ENCODE assay signal across 8 cellular contexts in the genomic region with DNA sequence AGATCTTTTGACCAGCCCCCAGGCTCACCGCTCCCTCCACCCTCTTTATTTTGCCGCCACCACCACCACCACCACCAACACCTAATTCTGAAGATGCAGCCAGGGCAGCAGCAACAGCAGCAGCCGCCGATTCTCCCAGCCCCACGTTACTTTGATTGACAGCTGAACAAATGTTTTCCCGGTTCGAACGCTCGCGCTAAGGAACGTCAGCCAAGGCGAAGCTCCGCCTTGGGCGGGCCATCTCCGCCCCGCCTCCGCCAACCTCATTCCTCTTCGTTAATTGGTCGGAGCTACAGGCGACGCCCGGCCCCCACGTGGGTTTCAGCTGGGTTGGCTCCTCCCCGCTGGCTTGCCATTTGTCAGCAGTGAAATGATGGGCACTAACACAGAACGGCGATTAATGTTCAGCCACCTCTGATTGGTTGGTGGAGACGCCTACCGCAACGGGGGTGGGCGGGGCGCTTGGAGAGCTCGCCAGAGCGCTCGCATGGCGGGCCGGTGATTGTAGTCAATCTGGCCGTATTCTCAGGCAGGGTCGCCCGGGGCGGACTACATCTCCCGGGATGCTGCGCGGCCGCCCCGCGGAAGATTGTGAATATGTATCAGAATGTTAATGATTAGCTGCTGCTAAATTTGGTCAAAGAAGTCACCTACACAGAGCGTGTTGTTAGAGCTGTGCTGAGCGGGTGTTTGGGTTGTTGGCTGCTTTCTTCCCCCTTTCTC. TPM values are rescaled to one million over a fixed set of nuclear protein-coding genes. Genes with fewer than 3 reads are reported as not detected.
DNase-seq lines count a peak whose midpoint lies in the region; ATAC-seq and TF ChIP-seq lines count a peak whose summit lies in the region.

Gene TLE4, plus strand, starts transcription at position 657 of the 723 bp plus-strand sequence. CDS start 826 bp downstream, outside the sequence.

- ATAC-seq in GM21619 (IDR thresholded peaks at IDR 0.05; ENCODE audit: unreplicated experiment): peak; percentile 84
- ATAC-seq in activated T-cell treated with anti-CD3 and anti-CD28 coated beads, Interleukin-2, amount 50 U/mL, for 4 hours: peak; percentile 87 to 89

- H3K27me3 Mint-ChIP-seq in activated T-cell treated with anti-CD3 and anti-CD28 coated beads, Interleukin-2, amount 50 U/mL, for 4 hours (ENCODE audit: low read depth): peaks cover 10% of the 10 kb centered on the region

- peaks cover 27% of the 10 kb centered on the region for H3K4me1 Mint-ChIP-seq in activated T-cell treated with anti-CD3 and anti-CD28 coated beads, Interleukin-2, amount 50 U/mL, for 4 hours (ENCODE audit: low read depth)

- peak within 1 kb of the TSS; percentile 75 for H3K4me3 Mint-ChIP-seq in activated T-cell treated with anti-CD3 and anti-CD28 coated beads, Interleukin-2, amount 50 U/mL, for 4 hours

- peaks cover under 1% of the 10 kb centered on the region for H3K36me3 Mint-ChIP-seq in activated T-cell treated with anti-CD3 and anti-CD28 coated beads, Interleukin-2, amount 50 U/mL, for 4 hours (ENCODE audit: insufficient read depth)

- DNase-seq in DMS153 treated with DMSO at 0.1 percent for 48 hours (lab: John Stamatoyannopoulos, UW; ENCODE audit: unreplicated experiment) (peak; percentile 99), erythroblast (lab: John Stamatoyannopoulos, UW) (peak; percentile 99 to 100), mucosa of gallbladder (ENCODE audit: low spot score) (peak; percentile 100)
- DNase-seq in Jurkat, Clone E6-1 (ENCODE audit: low read depth, low spot score): peak; percentile 100
- peak; percentile 99 for DNase-seq in activated T-cell treated with anti-CD3 and anti-CD28 coated beads, Interleukin-2, amount 50 U/mL, for 4 hours
- peak; percentile 100 for DNase-seq in stimulated activated CD8-positive, alpha-beta memory T cell treated with anti-CD3 and anti-CD28 coated beads, Interleukin-4, amount 100 ng/mL, for 24 hours (ENCODE audit: low read depth)

- TF ChIP-seq POLR2A in erythroblast (IDR thresholded peaks at IDR 0.05; ENCODE audit: low read length): peak; percentile 92

- H3K9me3 Mint-ChIP-seq in activated T-cell treated with anti-CD3 and anti-CD28 coated beads, Interleukin-2, amount 50 U/mL, for 4 hours: no peaks in the 10 kb centered on the region

- peak within 1 kb of the TSS; percentile 84 for H3K4me3 ChIP-seq in Jurkat, Clone E6-1 (ENCODE audit: low read length)

TF ChIP-seq in PFSK-1, 5 proteins besides CTCF, POLR2A, EP300 and RAD21:
- TF ChIP-seq FOXP2 (optimal IDR thresholded peaks at IDR 0.05; ENCODE audit: borderline replicate concordance, extremely low read depth, extremely low read length, insufficient read depth): no peak
- TF ChIP-seq TAF1 (IDR thresholded peaks at IDR 0.05; ENCODE audit: borderline replicate concordance, insufficient read depth, low read length): peak; percentile 95
- TF ChIP-seq POLR2AphosphoS5 (IDR thresholded peaks at IDR 0.05; ENCODE audit: low read depth, low read length): peak; percentile 93; the same call in 1 of the 2 replicates
- TF ChIP-seq, protein P1, sequence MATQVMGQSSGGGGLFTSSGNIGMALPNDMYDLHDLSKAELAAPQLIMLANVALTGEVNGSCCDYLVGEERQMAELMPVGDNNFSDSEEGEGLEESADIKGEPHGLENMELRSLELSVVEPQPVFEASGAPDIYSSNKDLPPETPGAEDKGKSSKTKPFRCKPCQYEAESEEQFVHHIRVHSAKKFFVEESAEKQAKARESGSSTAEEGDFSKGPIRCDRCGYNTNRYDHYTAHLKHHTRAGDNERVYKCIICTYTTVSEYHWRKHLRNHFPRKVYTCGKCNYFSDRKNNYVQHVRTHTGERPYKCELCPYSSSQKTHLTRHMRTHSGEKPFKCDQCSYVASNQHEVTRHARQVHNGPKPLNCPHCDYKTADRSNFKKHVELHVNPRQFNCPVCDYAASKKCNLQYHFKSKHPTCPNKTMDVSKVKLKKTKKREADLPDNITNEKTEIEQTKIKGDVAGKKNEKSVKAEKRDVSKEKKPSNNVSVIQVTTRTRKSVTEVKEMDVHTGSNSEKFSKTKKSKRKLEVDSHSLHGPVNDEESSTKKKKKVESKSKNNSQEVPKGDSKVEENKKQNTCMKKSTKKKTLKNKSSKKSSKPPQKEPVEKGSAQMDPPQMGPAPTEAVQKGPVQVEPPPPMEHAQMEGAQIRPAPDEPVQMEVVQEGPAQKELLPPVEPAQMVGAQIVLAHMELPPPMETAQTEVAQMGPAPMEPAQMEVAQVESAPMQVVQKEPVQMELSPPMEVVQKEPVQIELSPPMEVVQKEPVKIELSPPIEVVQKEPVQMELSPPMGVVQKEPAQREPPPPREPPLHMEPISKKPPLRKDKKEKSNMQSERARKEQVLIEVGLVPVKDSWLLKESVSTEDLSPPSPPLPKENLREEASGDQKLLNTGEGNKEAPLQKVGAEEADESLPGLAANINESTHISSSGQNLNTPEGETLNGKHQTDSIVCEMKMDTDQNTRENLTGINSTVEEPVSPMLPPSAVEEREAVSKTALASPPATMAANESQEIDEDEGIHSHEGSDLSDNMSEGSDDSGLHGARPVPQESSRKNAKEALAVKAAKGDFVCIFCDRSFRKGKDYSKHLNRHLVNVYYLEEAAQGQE (IDR thresholded peaks at IDR 0.05; ENCODE audit: insufficient read depth in 1 of 2, low read depth in 2 of 2, low read length in 2 of 2): peak in 1 of 2 experiments; percentile 58; a peak in 1 of 4 replicates
- TF ChIP-seq SIN3A (IDR thresholded peaks at IDR 0.05; ENCODE audit: borderline replicate concordance, insufficient read depth, low read length): peak; percentile 79; the same call in 1 of the 2 replicates

RNA-seq across cellular contexts. Expression of gene TLE4, which starts in this region (rescaled TPM):
- 8.7 TPM for polyA plus RNA-seq in Jurkat, Clone E6-1 (2012; ENCODE audit: insufficient read depth, insufficient read length)
- 8.5 TPM for polyA plus RNA-seq in PFSK-1 (2012; ENCODE audit: insufficient read length, low read depth)
- total RNA-seq in activated T-cell treated with anti-CD3 and anti-CD28 coated beads, Interleukin-2, amount 50 U/mL, for 4 hours: 10 to 100 TPM; 13.4 to 18.9 (median 14.1) TPM
- 47.9 TPM for total RNA-seq in mucosa of gallbladder

Comparison
In these comparisons a context has a peak if more than half of its experiments do, and no peak if none do; other contexts are left out.
1. Peak in every context shown above with its lines: DNase-seq, ATAC-seq and H3K4me3 ChIP-seq.